ENCODE assay signal across 8 cellular contexts in the genomic region with DNA sequence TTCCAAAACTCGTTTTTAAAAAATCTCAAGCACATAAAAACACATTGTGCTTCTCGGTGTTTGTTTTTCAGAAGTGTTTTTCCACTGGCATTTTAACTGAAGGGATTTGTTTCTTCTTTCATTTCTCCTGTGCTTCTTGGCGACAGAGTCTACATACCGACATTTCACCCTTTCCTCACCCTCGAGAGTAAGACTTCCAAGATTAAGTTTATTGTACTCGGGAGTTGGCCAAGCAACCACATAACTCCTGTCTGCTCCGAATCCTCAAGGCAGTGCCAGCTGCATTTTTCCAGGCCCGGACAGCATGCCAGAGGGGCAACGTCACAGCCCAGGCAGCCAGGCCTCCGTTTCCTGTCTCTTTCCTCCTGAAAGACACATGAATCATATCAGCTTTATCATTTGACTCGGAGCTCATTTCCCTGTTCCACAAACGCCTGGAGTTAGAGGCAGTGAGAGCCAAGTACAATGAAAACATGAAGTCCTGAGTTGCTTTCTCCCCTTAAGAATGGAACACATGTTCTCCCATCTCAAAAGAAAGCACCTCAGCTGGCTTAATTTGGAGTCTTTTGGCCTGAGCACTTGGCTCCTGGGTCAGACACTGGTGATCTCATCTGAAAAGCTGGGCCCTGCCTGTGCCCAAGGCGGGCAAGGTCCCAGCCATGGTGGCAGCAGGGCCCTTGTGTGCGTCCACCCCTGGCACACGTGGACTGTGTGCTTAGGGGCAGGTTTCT. TPM values are rescaled to one million over a fixed set of nuclear protein-coding genes. Genes with fewer than 3 reads are reported as not detected.
DNase-seq lines count a peak whose midpoint lies in the region; ATAC-seq lines count a peak whose summit lies in the region.
"Had no signal": no experiment of that assay in that cellular context is flagged by ENCODE, and none has a peak within 500 bp of the region (broad histone marks: within the 10 kb centered on the region; RNA-seq: fewer than 3 reads in every experiment).

No MANE protein-coding gene starts in this region.

- POLR2A ChIA-PET in activated CD4-positive, alpha-beta T cell treated with anti-CD3 and anti-CD28 coated beads for 36 hours (lab: Charles Lee): no interaction called here

- peaks cover 2% of the 10 kb centered on the region for H3K27me3 Mint-ChIP-seq in activated CD4-positive, alpha-beta T cell treated with anti-CD3 and anti-CD28 coated beads for 36 hours
- H3K27me3 Mint-ChIP-seq in activated T-helper 2 cell treated with anti-CD3 and anti-CD28 coated beads, Interferon-gamma antibody, Interleukin-2, Interleukin-4, amounts not matched to agents 10 μg/mL and 5 μg/mL and 100 μg/mL, durations not matched to agents 14 hours and 24 hours and 36 hours (ENCODE audit: low read depth): peaks cover 5% of the 10 kb centered on the region

- no peaks in the 10 kb centered on the region for H3K9me3 Mint-ChIP-seq in activated CD4-positive, alpha-beta T cell treated with anti-CD3 and anti-CD28 coated beads for 36 hours (ENCODE audit: low read depth)
- no peaks in the 10 kb centered on the region for H3K9me3 Mint-ChIP-seq in activated T-helper 2 cell treated with anti-CD3 and anti-CD28 coated beads, Interferon-gamma antibody, Interleukin-2, Interleukin-4, amounts not matched to agents 10 μg/mL and 5 μg/mL and 100 μg/mL, durations not matched to agents 14 hours and 24 hours and 36 hours

- CTCF ChIA-PET in activated CD4-positive, alpha-beta T cell treated with anti-CD3 and anti-CD28 coated beads for 36 hours (lab: Charles Lee): no interaction called here

- DNase-seq in NCI-H446 (lab: John Stamatoyannopoulos, UW): peak; percentile 32 to 84
- DNase-seq in mesenteric fat pad (ENCODE audit: low spot score): peak; percentile 95
- peak; percentile 93 for DNase-seq in ureter (ENCODE audit: low spot score)
- DNase-seq in activated CD4-positive, alpha-beta T cell treated with anti-CD3 and anti-CD28 coated beads for 36 hours: no peak
- DNase-seq in activated T-helper 2 cell treated with anti-CD3 and anti-CD28 coated beads, Interferon-gamma antibody, Interleukin-2, Interleukin-4, amounts not matched to agents 10 μg/mL and 5 μg/mL and 100 μg/mL, durations not matched to agents 14 hours and 24 hours and 36 hours (ENCODE audit: low spot score): no peak
- DNase-seq in stimulated activated naive CD4-positive, alpha-beta T cell treated with Interleukin-2 at 50 U/mL for 16 hours (lab: John Stamatoyannopoulos, UW): no peak

- peak overlapping the region in 1 of 2 donors; percentile 45 for H3K9ac ChIP-seq in duodenal mucosa (ENCODE audit: low read depth in 1 of 2, low read length in 2 of 2)
- H3K9ac ChIP-seq: KMS-11 had no signal

- no peaks in the 10 kb centered on the region for H3K36me3 ChIP-seq in duodenal mucosa (ENCODE audit: control insufficient read depth in 1 of 2, insufficient read depth in 2 of 2, low read length in 2 of 2)

- no peaks in the 10 kb centered on the region for H3K36me3 Mint-ChIP-seq in activated CD4-positive, alpha-beta T cell treated with anti-CD3 and anti-CD28 coated beads for 36 hours (ENCODE audit: low read depth)
- no peaks in the 10 kb centered on the region for H3K36me3 Mint-ChIP-seq in activated T-helper 2 cell treated with anti-CD3 and anti-CD28 coated beads, Interferon-gamma antibody, Interleukin-2, Interleukin-4, amounts not matched to agents 10 μg/mL and 5 μg/mL and 100 μg/mL, durations not matched to agents 14 hours and 24 hours and 36 hours (ENCODE audit: low read depth)

- no peak overlapping the region for H3K27ac Mint-ChIP-seq in activated CD4-positive, alpha-beta T cell treated with anti-CD3 and anti-CD28 coated beads for 36 hours
- H3K27ac Mint-ChIP-seq in activated T-helper 2 cell treated with anti-CD3 and anti-CD28 coated beads, Interferon-gamma antibody, Interleukin-2, Interleukin-4, amounts not matched to agents 10 μg/mL and 5 μg/mL and 100 μg/mL, durations not matched to agents 14 hours and 24 hours and 36 hours: no peak overlapping the region

- H3K4me1 Mint-ChIP-seq in activated CD4-positive, alpha-beta T cell treated with anti-CD3 and anti-CD28 coated beads for 36 hours: no peaks in the 10 kb centered on the region
- H3K4me1 Mint-ChIP-seq in activated T-helper 2 cell treated with anti-CD3 and anti-CD28 coated beads, Interferon-gamma antibody, Interleukin-2, Interleukin-4, amounts not matched to agents 10 μg/mL and 5 μg/mL and 100 μg/mL, durations not matched to agents 14 hours and 24 hours and 36 hours (ENCODE audit: low read depth): no peaks in the 10 kb centered on the region

- intact Hi-C loops in activated CD4-positive, alpha-beta T cell treated with anti-CD3 and anti-CD28 coated beads for 36 hours (cut with DNase I, micrococcal nuclease): no loop called here
- intact Hi-C loops in activated T-helper 2 cell treated with anti-CD3 and anti-CD28 coated beads, Interferon-gamma antibody, Interleukin-2, Interleukin-4, amounts not matched to agents 10 μg/mL and 5 μg/mL and 100 μg/mL, durations not matched to agents 14 hours and 24 hours and 36 hours (cut with micrococcal nuclease): no loop called here

- H3K27me3 ChIP-seq in duodenal mucosa (ENCODE audit: control insufficient read depth in 1 of 2, insufficient read depth in 2 of 2, low read length in 2 of 2): no peaks in the 10 kb centered on the region

- H3K4me3 Mint-ChIP-seq in activated CD4-positive, alpha-beta T cell treated with anti-CD3 and anti-CD28 coated beads for 36 hours: no peak overlapping the region
- no peak overlapping the region for H3K4me3 Mint-ChIP-seq in activated T-helper 2 cell treated with anti-CD3 and anti-CD28 coated beads, Interferon-gamma antibody, Interleukin-2, Interleukin-4, amounts not matched to agents 10 μg/mL and 5 μg/mL and 100 μg/mL, durations not matched to agents 14 hours and 24 hours and 36 hours (ENCODE audit: low read depth)

- ATAC-seq in activated CD4-positive, alpha-beta T cell treated with anti-CD3 and anti-CD28 coated beads for 36 hours: no peak

- H3K4me3 ChIP-seq in duodenal mucosa (ENCODE audit: low read depth in 1 of 2, low read length in 2 of 2): peak overlapping the region in 1 of 2 donors; percentile 36

- peak overlapping the region; percentile 81 for H3K27ac ChIP-seq in duodenal mucosa (ENCODE audit: low read depth, low read length)
- H3K27ac ChIP-seq: KMS-11 had no signal

- H3K9me3 ChIP-seq in duodenal mucosa (ENCODE audit: control insufficient read depth in 1 of 2, low read length in 2 of 2): no peaks in the 10 kb centered on the region

- H3K4me1 ChIP-seq in duodenal mucosa (ENCODE audit: control insufficient read depth in 1 of 2, insufficient read depth in 2 of 2, low read length in 2 of 2): peaks cover 19 to 30% of the 10 kb centered on the region in 2 donors

RNA-seq across cellular contexts. Expression of a gene that starts 23.2 kb away (rescaled TPM):
- total RNA-seq in mesenteric fat pad (6.1 TPM), ureter (10.7 TPM)
- 10 to 100 TPM in 1 of 2 experiments, 1 to 10 TPM in 1; 8.8 to 10.2 TPM for total RNA-seq in activated CD4-positive, alpha-beta T cell treated with anti-CD3 and anti-CD28 coated beads for 36 hours
- 9.1 and 10.0 TPM in 2 replicates for total RNA-seq in activated T-helper 2 cell treated with anti-CD3 and anti-CD28 coated beads, Interferon-gamma antibody, Interleukin-2, Interleukin-4, amounts not matched to agents 10 μg/mL and 5 μg/mL and 100 μg/mL, durations not matched to agents 14 hours and 24 hours and 36 hours

Comparison
In these comparisons a context has a peak if more than half of its experiments do, and no peak if none do; other contexts are left out.
1. DNase-seq: peak in NCI-H446 (2 of 2), mesenteric fat pad (single experiment) and ureter (single experiment); none in activated CD4-positive, alpha-beta T cell treated with anti-CD3 and anti-CD28 coated beads for 36 hours (single experiment), activated T-helper 2 cell treated with anti-CD3 and anti-CD28 coated beads, Interferon-gamma antibody, Interleukin-2, Interleukin-4, amounts not matched to agents 10 μg/mL and 5 μg/mL and 100 μg/mL, durations not matched to agents 14 hours and 24 hours and 36 hours (single experiment) and stimulated activated naive CD4-positive, alpha-beta T cell treated with Interleukin-2 at 50 U/mL for 16 hours (single experiment).